ENCODE assay signal across 8 cellular contexts in the genomic region with DNA sequence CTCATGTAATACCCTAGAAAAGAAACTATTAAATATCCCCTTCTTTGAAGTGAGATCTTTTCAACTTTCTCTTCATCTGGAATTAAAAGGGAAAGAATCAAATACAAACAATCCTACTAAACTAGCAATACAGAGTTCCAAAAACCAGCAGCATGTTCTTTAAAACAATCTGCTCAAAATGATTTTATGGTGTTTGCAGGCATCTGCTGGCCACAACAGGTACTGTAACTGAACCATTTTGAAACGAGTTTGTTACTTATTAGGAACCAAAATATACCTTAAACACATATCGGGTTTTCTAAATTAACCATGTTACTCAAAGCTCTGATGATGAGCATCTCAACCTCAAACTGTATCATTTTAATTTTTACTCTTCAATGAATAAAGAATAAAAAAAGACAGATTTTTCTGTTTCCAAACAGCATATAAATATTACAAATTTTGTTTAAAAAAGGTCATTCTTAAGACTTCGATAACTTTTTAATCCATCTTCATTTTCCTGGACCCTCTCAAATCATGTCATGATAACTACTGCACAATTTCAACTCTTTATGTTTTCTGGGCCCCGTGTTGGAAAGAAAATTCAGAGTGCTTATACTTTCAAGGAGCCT. TPM values are rescaled to one million over a fixed set of nuclear protein-coding genes. Genes with fewer than 3 reads are reported as not detected.
DNase-seq lines count a peak whose midpoint lies in the region; ATAC-seq, FAIRE-seq and TF ChIP-seq lines count a peak whose summit lies in the region.

No MANE protein-coding gene starts in this region.

- H3K27me3 ChIP-seq in left ventricle myocardium inferior (ENCODE audit: low read depth), result no peaks in the 10 kb centered on the region

- no peaks in the 10 kb centered on the region for H3K4me1 ChIP-seq in left ventricle myocardium inferior

- TF ChIP-seq CTCF in left ventricle myocardium inferior (IDR thresholded peaks at IDR 0.05; ENCODE audit: borderline replicate concordance), result peak; percentile 46
- no peak for TF ChIP-seq CTCF in coronary artery (IDR thresholded peaks at IDR 0.05)

- no peaks in the 10 kb centered on the region for H3K9me3 ChIP-seq in left ventricle myocardium inferior (replicated peaks)

- no peak overlapping the region for H3K4me3 ChIP-seq in left ventricle myocardium inferior
- H3K4me3 ChIP-seq in coronary artery, result no peak overlapping the region

- H3K27ac ChIP-seq in left ventricle myocardium inferior (replicated peaks), result no peak overlapping the region
- H3K27ac ChIP-seq in coronary artery, result no peak overlapping the region

- H3K36me3 ChIP-seq in left ventricle myocardium inferior, result no peaks in the 10 kb centered on the region

- intact Hi-C loops in left ventricle myocardium inferior (cut with micrococcal nuclease), result no loop called here
- intact Hi-C loops in left cardiac atrium (cut with DNase I), result no loop called here

- DNase-seq in left ventricle myocardium inferior (no peak), left cardiac atrium (no peak), NCI-H446 treated with DMSO at 0.1 percent for 48 hours (lab: John Stamatoyannopoulos, UW) (peak; percentile 49), renal cortical epithelial cell (ENCODE audit: low read depth) (peak; percentile 36), coronary artery (ENCODE audit: low spot score) (no peak), HK-2 (ENCODE audit: unreplicated experiment) (no peak)
- no peak for DNase-seq in activated T-cell treated with anti-CD3 and anti-CD28 coated beads, Interleukin-2, amount 50 U/mL, for 1 hour

- peak; percentile 5 for FAIRE-seq in colon (lab: Jason Lieb, UNC)

- ATAC-seq in left cardiac atrium, result no peak

RNA-seq across cellular contexts. Expression of a gene that starts 56.5 kb away (rescaled TPM):
- total RNA-seq in left ventricle myocardium inferior (2.9 TPM), left cardiac atrium (1 to 10 TPM; 4.8 to 8.6 TPM), renal cortical epithelial cell (27.3 and 31.6 TPM in 2 replicates)

Comparison
In these comparisons a context has a peak if more than half of its experiments do, and no peak if none do; other contexts are left out.
1. DNase-seq: peak in NCI-H446 treated with DMSO at 0.1 percent for 48 hours (single experiment) and renal cortical epithelial cell (single experiment); none in left ventricle myocardium inferior (single experiment), left cardiac atrium (single experiment), activated T-cell treated with anti-CD3 and anti-CD28 coated beads, Interleukin-2, amount 50 U/mL, for 1 hour (single experiment), coronary artery (single experiment) and HK-2 (single experiment).